Comparison of ENCODE assay signal across 14 cellular contexts in the genomic region with DNA sequence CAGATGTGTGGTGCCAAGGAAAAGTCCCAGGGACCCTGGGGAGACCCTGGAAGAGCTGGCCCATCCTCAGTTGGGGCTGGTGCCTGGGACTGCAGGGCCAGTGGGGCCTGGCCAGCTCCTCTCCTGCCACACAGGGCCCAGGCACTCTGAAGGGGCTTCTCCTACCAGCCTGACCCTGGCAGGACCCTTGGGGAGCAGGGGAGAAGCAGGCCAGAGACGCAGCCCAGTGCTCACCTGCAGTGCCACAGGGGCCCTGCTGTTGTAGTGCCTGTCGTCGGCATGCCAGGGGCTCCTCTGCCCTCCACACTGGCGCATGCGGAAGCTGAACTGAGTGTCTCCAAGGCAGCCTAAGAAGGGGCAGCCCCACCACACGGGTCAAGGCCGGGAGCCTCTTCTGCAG. TPM values are rescaled to one million over a fixed set of nuclear protein-coding genes. Genes with fewer than 3 reads are reported as not detected.
DNase-seq lines count a peak whose midpoint lies in the region; ATAC-seq and TF ChIP-seq lines count a peak whose summit lies in the region.
"Had no signal": no experiment of that assay in that cellular context is flagged by ENCODE, and none has a peak within 500 bp of the region (broad histone marks: within the 10 kb centered on the region; RNA-seq: fewer than 3 reads in every experiment).

No MANE protein-coding gene starts in this region.

- 93% methylated on average over 7 of the region's 7 CpGs for WGBS in mesenchymal stem cell

- intact Hi-C loops in natural killer cell (cut with micrococcal nuclease), result no loop called here
- intact Hi-C loops in activated CD4-positive, alpha-beta T cell treated with anti-CD3 and anti-CD28 coated beads, Interleukin-2, amount 10 ng/mL, durations not matched to agents 24 days and 14 days (cut with micrococcal nuclease), result no loop called here

- no peaks in the 10 kb centered on the region for H3K36me3 Mint-ChIP-seq in natural killer cell treated with Interleukin-12 subunit alpha and Interleukin-12 subunit beta and Interleukin-15 and Interleukin-18, amount 100 ng/mL, for 72 hours
- no peaks in the 10 kb centered on the region for H3K36me3 Mint-ChIP-seq in natural killer cell
- no peaks in the 10 kb centered on the region for H3K36me3 Mint-ChIP-seq in activated CD4-positive, alpha-beta T cell treated with anti-CD3 and anti-CD28 coated beads, Interleukin-2, amount 10 ng/mL, durations not matched to agents 24 days and 14 days (ENCODE audit: low read depth)

- peak; percentile 34 for DNase-seq in natural killer cell treated with Interleukin-12 subunit alpha and Interleukin-12 subunit beta and Interleukin-15 and Interleukin-18, amount 100 ng/mL, for 72 hours (ENCODE audit: low spot score)
- DNase-seq in natural killer cell (no peak), RWPE1 (ENCODE audit: low spot score) (no peak), mesenchymal stem cell (no peak), NCI-H1048 (lab: John Stamatoyannopoulos, UW) (no peak), GM19238 (ENCODE audit: insufficient read length, low spot score) (no peak)
- DNase-seq in activated CD4-positive, alpha-beta T cell treated with anti-CD3 and anti-CD28 coated beads, Interleukin-2, amount 10 ng/mL, durations not matched to agents 24 days and 14 days, result no peak
- DNase-seq: CD4-positive, alpha-beta T cell; DMS79 treated with DMSO at 0.1 percent for 48 hours; GOT3; Kasumi-1; NCI-H1417 treated with DMSO at 0.1 percent for 48 hours; NCI-H187 had no signal

- H3K4me3 ChIP-seq in mesenchymal stem cell (ENCODE audit: insufficient read depth in 1 of 2, low read depth in 1 of 2, low read length in 2 of 2), result no peak overlapping the region
- H3K4me3 ChIP-seq: GM12878 had no signal

- no peak overlapping the region for H3K4ac ChIP-seq in mesenchymal stem cell (ENCODE audit: low read depth in 1 of 2, low read length in 2 of 2)

- H3K27ac ChIP-seq in RWPE1 (peak overlapping the region; percentile 19), mesenchymal stem cell (ENCODE audit: low read length, poor library complexity, severe bottlenecking) (no peak overlapping the region)

- POLR2A ChIA-PET in RWPE1 (lab: Yijun Ruan, JAX; ENCODE audit: low non-redundant PET), result no interaction called here

- no peaks in the 10 kb centered on the region for H3K9me3 Mint-ChIP-seq in natural killer cell treated with Interleukin-12 subunit alpha and Interleukin-12 subunit beta and Interleukin-15 and Interleukin-18, amount 100 ng/mL, for 72 hours
- no peaks in the 10 kb centered on the region for H3K9me3 Mint-ChIP-seq in natural killer cell
- no peaks in the 10 kb centered on the region for H3K9me3 Mint-ChIP-seq in activated CD4-positive, alpha-beta T cell treated with anti-CD3 and anti-CD28 coated beads, Interleukin-2, amount 10 ng/mL, durations not matched to agents 24 days and 14 days
- H3K9me3 Mint-ChIP-seq: CD4-positive, alpha-beta T cell had no signal

- H3K23ac ChIP-seq in mesenchymal stem cell (ENCODE audit: low read length in 2 of 2), result no peak overlapping the region

- H3K14ac ChIP-seq in mesenchymal stem cell (ENCODE audit: low read length in 2 of 2), result peak overlapping the region in 1 of 2 experiments; percentile 26

- H3K27me3 ChIP-seq in mesenchymal stem cell (ENCODE audit: control insufficient read depth in 1 of 2, insufficient read depth in 1 of 2, low read length in 2 of 2), result no peaks in the 10 kb centered on the region

- H3K4me2 ChIP-seq in mesenchymal stem cell (ENCODE audit: low read length, poor library complexity, severe bottlenecking), result no peak overlapping the region

- H4K91ac ChIP-seq in mesenchymal stem cell (ENCODE audit: low read length), result no peak overlapping the region

- no peak overlapping the region for H2BK5ac ChIP-seq in mesenchymal stem cell (ENCODE audit: low read depth, low read length, poor library complexity, severe bottlenecking)

- no peaks in the 10 kb centered on the region for H3K27me3 Mint-ChIP-seq in natural killer cell treated with Interleukin-12 subunit alpha and Interleukin-12 subunit beta and Interleukin-15 and Interleukin-18, amount 100 ng/mL, for 72 hours
- no peaks in the 10 kb centered on the region for H3K27me3 Mint-ChIP-seq in natural killer cell (ENCODE audit: low read depth in 2 of 2)
- no peaks in the 10 kb centered on the region for H3K27me3 Mint-ChIP-seq in activated CD4-positive, alpha-beta T cell treated with anti-CD3 and anti-CD28 coated beads, Interleukin-2, amount 10 ng/mL, durations not matched to agents 24 days and 14 days
- H3K27me3 Mint-ChIP-seq: CD4-positive, alpha-beta T cell had no signal

- peaks cover 10% of the 10 kb centered on the region for H3K4me1 ChIP-seq in mesenchymal stem cell (ENCODE audit: control insufficient read depth, insufficient read depth, low read depth, low read length)

- no peak overlapping the region for H2BK15ac ChIP-seq in mesenchymal stem cell (ENCODE audit: low read depth, poor library complexity, severe bottlenecking)

- no peak for TF ChIP-seq CTCF in natural killer cell (IDR thresholded peaks at IDR 0.05)
- TF ChIP-seq CTCF in RWPE1 (conservative IDR thresholded peaks at IDR 0.05; ENCODE audit: low read depth), result no peak

- no peaks in the 10 kb centered on the region for H3K9me3 ChIP-seq in mesenchymal stem cell (ENCODE audit: control insufficient read depth, low read length)

- H3K36me3 ChIP-seq in mesenchymal stem cell (ENCODE audit: control insufficient read depth in 1 of 2, insufficient read depth in 2 of 2, low read depth in 1 of 2, low read length in 2 of 2), result peaks cover 0 to 18% of the 10 kb centered on the region in 2 experiments

- H3K9ac ChIP-seq in mesenchymal stem cell (ENCODE audit: low read length), result no peak overlapping the region

- H2BK12ac ChIP-seq in mesenchymal stem cell (ENCODE audit: low read length in 2 of 2), result no peak overlapping the region

- peaks cover 7 to 12% of the 10 kb centered on the region in 2 donors for H3K4me1 Mint-ChIP-seq in natural killer cell treated with Interleukin-12 subunit alpha and Interleukin-12 subunit beta and Interleukin-15 and Interleukin-18, amount 100 ng/mL, for 72 hours (ENCODE audit: low read depth in 2 of 2)
- H3K4me1 Mint-ChIP-seq in natural killer cell, result peaks cover 13 to 18% of the 10 kb centered on the region in 2 donors
- peaks cover 8% of the 10 kb centered on the region for H3K4me1 Mint-ChIP-seq in activated CD4-positive, alpha-beta T cell treated with anti-CD3 and anti-CD28 coated beads, Interleukin-2, amount 10 ng/mL, durations not matched to agents 24 days and 14 days

- no peak overlapping the region for H3K27ac Mint-ChIP-seq in natural killer cell treated with Interleukin-12 subunit alpha and Interleukin-12 subunit beta and Interleukin-15 and Interleukin-18, amount 100 ng/mL, for 72 hours
- no peak overlapping the region for H3K27ac Mint-ChIP-seq in natural killer cell
- no peak overlapping the region for H3K27ac Mint-ChIP-seq in activated CD4-positive, alpha-beta T cell treated with anti-CD3 and anti-CD28 coated beads, Interleukin-2, amount 10 ng/mL, durations not matched to agents 24 days and 14 days
- H3K27ac Mint-ChIP-seq: CD4-positive, alpha-beta T cell had no signal

- peak overlapping the region; percentile 9 for H4K8ac ChIP-seq in mesenchymal stem cell (ENCODE audit: low read length)

- peak overlapping the region; percentile 34 for H2AK5ac ChIP-seq in mesenchymal stem cell (ENCODE audit: low read length, severe bottlenecking)

- H3K4me3 Mint-ChIP-seq in natural killer cell treated with Interleukin-12 subunit alpha and Interleukin-12 subunit beta and Interleukin-15 and Interleukin-18, amount 100 ng/mL, for 72 hours, result no peak overlapping the region
- no peak overlapping the region for H3K4me3 Mint-ChIP-seq in natural killer cell
- no peak overlapping the region for H3K4me3 Mint-ChIP-seq in activated CD4-positive, alpha-beta T cell treated with anti-CD3 and anti-CD28 coated beads, Interleukin-2, amount 10 ng/mL, durations not matched to agents 24 days and 14 days
- H3K4me3 Mint-ChIP-seq: CD4-positive, alpha-beta T cell had no signal

- H3K18ac ChIP-seq in mesenchymal stem cell (ENCODE audit: low read depth in 1 of 2, low read length in 2 of 2), result no peak overlapping the region

- no peak overlapping the region for H2BK120ac ChIP-seq in mesenchymal stem cell (ENCODE audit: low read depth, low read length)

- ATAC-seq in natural killer cell treated with Interleukin-12 subunit alpha and Interleukin-12 subunit beta and Interleukin-15 and Interleukin-18, amount 100 ng/mL, for 72 hours, result no peak
- ATAC-seq in natural killer cell, result no peak
- ATAC-seq: GM12878 had no signal

- peaks cover 3% of the 10 kb centered on the region for H3K79me1 ChIP-seq in mesenchymal stem cell (replicated peaks; ENCODE audit: low read length, poor library complexity, severe bottlenecking)

- CTCF ChIA-PET in RWPE1 (lab: Yijun Ruan, JAX), result interaction anchor here (0.5 kb wide), 1 partner anchor 41 kb away, joined by 3 read pairs; no protein-coding TSS in a partner anchor

- H2AFZ ChIP-seq in mesenchymal stem cell (ENCODE audit: low read depth, low read length), result no peak overlapping the region

RNA-seq across cellular contexts. Expression of a gene that starts 9.1 kb away (rescaled TPM):
- 1 to 10 TPM; 2.2 TPM for total RNA-seq in natural killer cell treated with Interleukin-12 subunit alpha and Interleukin-12 subunit beta and Interleukin-15 and Interleukin-18, amount 100 ng/mL, for 72 hours
- 1 to 10 TPM; 3.1 to 5.0 (median 4.5) TPM for total RNA-seq in natural killer cell
- 4.2 TPM for polyA plus RNA-seq in mesenchymal stem cell (2013, experiment 1 of 2)
- polyA plus RNA-seq in mesenchymal stem cell (2013, experiment 2 of 2), result 3.7 TPM
- total RNA-seq in activated CD4-positive, alpha-beta T cell treated with anti-CD3 and anti-CD28 coated beads, Interleukin-2, amount 10 ng/mL, durations not matched to agents 24 days and 14 days, result 1.4 and 2.2 TPM in 2 replicates

RNA-seq across cellular contexts. Expression of a gene that starts 10.2 kb away (rescaled TPM):
- 1 to 10 TPM; 4.4 to 5.5 TPM for total RNA-seq in natural killer cell treated with Interleukin-12 subunit alpha and Interleukin-12 subunit beta and Interleukin-15 and Interleukin-18, amount 100 ng/mL, for 72 hours
- 10 to 100 TPM in 2 of 3 donors, 1 to 10 TPM in 1; 6.0 to 34.7 (median 18.9) TPM for total RNA-seq in natural killer cell
- 242 TPM for polyA plus RNA-seq in mesenchymal stem cell (2013, experiment 1 of 2)
- polyA plus RNA-seq in mesenchymal stem cell (2013, experiment 2 of 2), result 231 TPM
- 9.0 and 9.5 TPM in 2 replicates for total RNA-seq in activated CD4-positive, alpha-beta T cell treated with anti-CD3 and anti-CD28 coated beads, Interleukin-2, amount 10 ng/mL, durations not matched to agents 24 days and 14 days

RNA-seq across cellular contexts. Expression of a gene that starts 25.5 kb away (rescaled TPM):
- total RNA-seq in natural killer cell treated with Interleukin-12 subunit alpha and Interleukin-12 subunit beta and Interleukin-15 and Interleukin-18, amount 100 ng/mL, for 72 hours, result 100 to 1,000 TPM in 1 of 2 donors, 10 to 100 TPM in 1; 61.1 to 100 TPM
- total RNA-seq in natural killer cell, result 100 to 1,000 TPM in 1 of 3 donors, 10 to 100 TPM in 2; 76.0 to 103 (median 78.1) TPM
- 23.0 TPM for polyA plus RNA-seq in mesenchymal stem cell (2013, experiment 1 of 2)
- polyA plus RNA-seq in mesenchymal stem cell (2013, experiment 2 of 2), result 22.9 TPM
- total RNA-seq in activated CD4-positive, alpha-beta T cell treated with anti-CD3 and anti-CD28 coated beads, Interleukin-2, amount 10 ng/mL, durations not matched to agents 24 days and 14 days, result 44.0 and 44.1 TPM in 2 replicates

RNA-seq across cellular contexts. Expression of a gene that starts 47.5 kb away (rescaled TPM):
- total RNA-seq in natural killer cell treated with Interleukin-12 subunit alpha and Interleukin-12 subunit beta and Interleukin-15 and Interleukin-18, amount 100 ng/mL, for 72 hours, result 10 to 100 TPM; 10.2 to 15.1 TPM
- 1 to 10 TPM; 2.2 to 3.1 (median 2.2) TPM for total RNA-seq in natural killer cell
- polyA plus RNA-seq in mesenchymal stem cell (2013, experiment 1 of 2), result 5.5 TPM
- polyA plus RNA-seq in mesenchymal stem cell (2013, experiment 2 of 2), result 5.0 TPM
- total RNA-seq in activated CD4-positive, alpha-beta T cell treated with anti-CD3 and anti-CD28 coated beads, Interleukin-2, amount 10 ng/mL, durations not matched to agents 24 days and 14 days, result 27.8 and 29.0 TPM in 2 replicates

RNA-seq across cellular contexts. Expression of a gene that starts 56.2 kb away (rescaled TPM):
- 1 to 10 TPM; 1.6 to 9.0 TPM for total RNA-seq in natural killer cell treated with Interleukin-12 subunit alpha and Interleukin-12 subunit beta and Interleukin-15 and Interleukin-18, amount 100 ng/mL, for 72 hours
- 1 to 10 TPM; 2.2 to 2.5 (median 2.4) TPM for total RNA-seq in natural killer cell
- polyA plus RNA-seq in mesenchymal stem cell (2013, experiment 1 of 2), result 34.8 TPM
- 35.2 TPM for polyA plus RNA-seq in mesenchymal stem cell (2013, experiment 2 of 2)
- 20.1 and 21.5 TPM in 2 replicates for total RNA-seq in activated CD4-positive, alpha-beta T cell treated with anti-CD3 and anti-CD28 coated beads, Interleukin-2, amount 10 ng/mL, durations not matched to agents 24 days and 14 days
